In genomic region chr2:16006537-16007166, GRCh38 we compare ENCODE assay signal across 1 cellular context.
A peak's percentile ranks its signal among the peaks of the same experiment; 100 is the strongest.
TF ChIP-seq lines count a peak whose summit lies in the region.

No MANE protein-coding gene starts in this region.

TF ChIP-seq in HepG2, 621 proteins besides CTCF, POLR2A, EP300 and RAD21 (continued from another document):
- TF ChIP-seq SKIL (CRISPR knock-in tag; IDR thresholded peaks at IDR 0.05; ENCODE audit: borderline replicate concordance) = no peak
- TF ChIP-seq FOXK1 (CRISPR knock-in tag; IDR thresholded peaks at IDR 0.05; ENCODE audit: borderline replicate concordance, low read depth) = no peak
- TF ChIP-seq GATAD1 (CRISPR knock-in tag; IDR thresholded peaks at IDR 0.05) = peak; percentile 1; the same call in 1 of the 2 replicates
- TF ChIP-seq GMEB2 (CRISPR knock-in tag; IDR thresholded peaks at IDR 0.05; ENCODE audit: low read depth) = no peak
- 0 out of 2 replicates have a peak, but pooled peaks have one; percentile 3 for TF ChIP-seq FOXO1 (CRISPR knock-in tag; IDR thresholded peaks at IDR 0.05)
- no peak for TF ChIP-seq ZSCAN31 (CRISPR knock-in tag; IDR thresholded peaks at IDR 0.05; ENCODE audit: low read depth)
- TF ChIP-seq MEIS2 (CRISPR knock-in tag; IDR thresholded peaks at IDR 0.05) = 0 out of 2 replicates have a peak, but pooled peaks have one; percentile 5
- no peak for TF ChIP-seq YY1 (IDR thresholded peaks at IDR 0.05; ENCODE audit: insufficient read depth, insufficient replicate concordance, low read depth, low read length)
- TF ChIP-seq CBX1 (IDR thresholded peaks at IDR 0.05; ENCODE audit: low read depth) = peak; percentile 5
- no peak for TF ChIP-seq ZNF800 (CRISPR knock-in tag; IDR thresholded peaks at IDR 0.05)
- no peak for TF ChIP-seq SAFB2 (CRISPR knock-in tag; IDR thresholded peaks at IDR 0.05; ENCODE audit: borderline replicate concordance, low read depth)
- TF ChIP-seq SRY (CRISPR knock-in tag; IDR thresholded peaks at IDR 0.05) = no peak
- TF ChIP-seq, protein P1, sequence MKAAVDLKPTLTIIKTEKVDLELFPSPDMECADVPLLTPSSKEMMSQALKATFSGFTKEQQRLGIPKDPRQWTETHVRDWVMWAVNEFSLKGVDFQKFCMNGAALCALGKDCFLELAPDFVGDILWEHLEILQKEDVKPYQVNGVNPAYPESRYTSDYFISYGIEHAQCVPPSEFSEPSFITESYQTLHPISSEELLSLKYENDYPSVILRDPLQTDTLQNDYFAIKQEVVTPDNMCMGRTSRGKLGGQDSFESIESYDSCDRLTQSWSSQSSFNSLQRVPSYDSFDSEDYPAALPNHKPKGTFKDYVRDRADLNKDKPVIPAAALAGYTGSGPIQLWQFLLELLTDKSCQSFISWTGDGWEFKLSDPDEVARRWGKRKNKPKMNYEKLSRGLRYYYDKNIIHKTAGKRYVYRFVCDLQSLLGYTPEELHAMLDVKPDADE (CRISPR knock-in tag; IDR thresholded peaks at IDR 0.05) = no peak
- no peak for TF ChIP-seq MXD1 (CRISPR knock-in tag; IDR thresholded peaks at IDR 0.05)
- TF ChIP-seq THAP7 (CRISPR knock-in tag; IDR thresholded peaks at IDR 0.05) = 0 out of 2 replicates have a peak, but pooled peaks have one; percentile 47
- TF ChIP-seq EHMT2 (IDR thresholded peaks at IDR 0.05; ENCODE audit: borderline replicate concordance, low read depth, low read length) = peak; percentile 14; the same call in 1 of the 2 replicates
- TF ChIP-seq SP4 (CRISPR knock-in tag; IDR thresholded peaks at IDR 0.05) = 0 out of 2 replicates have a peak, but pooled peaks have one; percentile 20
- TF ChIP-seq RXRA (CRISPR knock-in tag; IDR thresholded peaks at IDR 0.05) = 0 out of 2 replicates have a peak, but pooled peaks have one; percentile 0
- TF ChIP-seq SNAPC5 (CRISPR knock-in tag; IDR thresholded peaks at IDR 0.05; ENCODE audit: borderline replicate concordance) = 0 out of 2 replicates have a peak, but pooled peaks have one; percentile 56
